1 cellular context compared by ENCODE assay signal in genomic region chr7:35036361-35037171, GRCh38.
TF ChIP-seq lines count a peak whose summit lies in the region.

No MANE protein-coding gene starts in this region.

TF ChIP-seq in HepG2, 621 proteins besides CTCF, POLR2A, EP300 and RAD21 (continued from another document and continues in another):
- TF ChIP-seq ZSCAN29 (CRISPR knock-in tag; conservative IDR thresholded peaks at IDR 0.05) (no peak), ZBTB14 (CRISPR knock-in tag; IDR thresholded peaks at IDR 0.05) (no peak), SRSF1 (optimal IDR thresholded peaks at IDR 0.05; ENCODE audit: low read depth, low read length) (no peak), NCOA1 (CRISPR knock-in tag; IDR thresholded peaks at IDR 0.05) (no peak), ZSCAN31 (CRISPR knock-in tag; IDR thresholded peaks at IDR 0.05; ENCODE audit: low read depth) (no peak), ZMYM4 (CRISPR knock-in tag; IDR thresholded peaks at IDR 0.05) (no peak), ZNF367 (CRISPR knock-in tag; IDR thresholded peaks at IDR 0.05; ENCODE audit: borderline replicate concordance) (no peak), TRIM22 (IDR thresholded peaks at IDR 0.05) (no peak), MAFF (IDR thresholded peaks at IDR 0.05; ENCODE audit: low read depth, low read length) (no peak), STAT6 (CRISPR knock-in tag; IDR thresholded peaks at IDR 0.05; ENCODE audit: borderline replicate concordance) (no peak), ZNF766 (CRISPR knock-in tag; IDR thresholded peaks at IDR 0.05; ENCODE audit: borderline replicate concordance) (no peak), SMC3 (IDR thresholded peaks at IDR 0.05; ENCODE audit: low read length) (no peak), ZNF101 (CRISPR knock-in tag; IDR thresholded peaks at IDR 0.05; ENCODE audit: borderline replicate concordance, low read depth) (no peak), ZNF382 (CRISPR knock-in tag; IDR thresholded peaks at IDR 0.05; ENCODE audit: borderline replicate concordance) (no peak), GABPA (IDR thresholded peaks at IDR 0.05; ENCODE audit: low read depth, low read length) (peak; percentile 7; the same call in 1 of the 2 replicates), GABPA (CRISPR knock-in tag; IDR thresholded peaks at IDR 0.05; ENCODE audit: low read depth) (peak; percentile 34; the same call in 1 of the 2 replicates), SMARCE1 (IDR thresholded peaks at IDR 0.05; ENCODE audit: borderline replicate concordance) (no peak), U2AF2 (IDR thresholded peaks at IDR 0.05; ENCODE audit: low read depth, low read length) (no peak), EHMT2 (IDR thresholded peaks at IDR 0.05; ENCODE audit: borderline replicate concordance, low read depth, low read length) (no peak), AGO1 (IDR thresholded peaks at IDR 0.05; ENCODE audit: low read depth, low read length, poor library complexity, severe bottlenecking) (no peak), PAX8 (CRISPR knock-in tag; IDR thresholded peaks at IDR 0.05; ENCODE audit: borderline replicate concordance) (no peak), ZMAT5 (CRISPR knock-in tag; IDR thresholded peaks at IDR 0.05; ENCODE audit: borderline replicate concordance, low read depth) (no peak), GABPB1 (CRISPR knock-in tag; IDR thresholded peaks at IDR 0.05) (peak; percentile 62), TOPORS (CRISPR knock-in tag; IDR thresholded peaks at IDR 0.05) (no peak), HDAC1 (CRISPR knock-in tag; IDR thresholded peaks at IDR 0.05) (peak; percentile 32; the same call in 1 of the 2 replicates), POGK (CRISPR knock-in tag; conservative IDR thresholded peaks at IDR 0.05) (no peak), KDM1A (CRISPR knock-in tag; IDR thresholded peaks at IDR 0.05) (no peak), ZNF841 (CRISPR knock-in tag; IDR thresholded peaks at IDR 0.05; ENCODE audit: borderline replicate concordance) (no peak), JDP2 (CRISPR knock-in tag; IDR thresholded peaks at IDR 0.05; ENCODE audit: borderline replicate concordance) (no peak), ADNP (CRISPR knock-in tag; IDR thresholded peaks at IDR 0.05) (no peak), SALL1 (CRISPR knock-in tag; IDR thresholded peaks at IDR 0.05) (peak; percentile 19; the same call in 1 of the 2 replicates), NAIF1 (CRISPR knock-in tag; IDR thresholded peaks at IDR 0.05; ENCODE audit: borderline replicate concordance) (no peak), SCMH1 (CRISPR knock-in tag; IDR thresholded peaks at IDR 0.05; ENCODE audit: borderline replicate concordance) (no peak), TBX3 (IDR thresholded peaks at IDR 0.05; ENCODE audit: borderline replicate concordance) (no peak), MEIS2 (CRISPR knock-in tag; IDR thresholded peaks at IDR 0.05) (0 out of 2 replicates have a peak, but pooled peaks have one; percentile 13), KMT2B (CRISPR knock-in tag; IDR thresholded peaks at IDR 0.05) (0 out of 2 replicates have a peak, but pooled peaks have one; percentile 23), BCL3 (CRISPR knock-in tag; IDR thresholded peaks at IDR 0.05) (no peak), ZSCAN30 (CRISPR knock-in tag; IDR thresholded peaks at IDR 0.05) (no peak), GATAD1 (CRISPR knock-in tag; IDR thresholded peaks at IDR 0.05) (no peak), ZNF362 (CRISPR knock-in tag; IDR thresholded peaks at IDR 0.05; ENCODE audit: borderline replicate concordance) (no peak), ZKSCAN1 (IDR thresholded peaks at IDR 0.05; ENCODE audit: low read length) (no peak), CHCHD3 (CRISPR knock-in tag; IDR thresholded peaks at IDR 0.05) (no peak), ZNF468 (CRISPR knock-in tag; IDR thresholded peaks at IDR 0.05) (no peak), ZBTB21 (CRISPR knock-in tag; IDR thresholded peaks at IDR 0.05) (no peak), KDM5A (IDR thresholded peaks at IDR 0.05; ENCODE audit: borderline replicate concordance, low read length) (peak; percentile 20; the same call in 1 of the 2 replicates), RBFOX2 (IDR thresholded peaks at IDR 0.05; ENCODE audit: low read depth, low read length) (no peak), ZNF777 (CRISPR knock-in tag; IDR thresholded peaks at IDR 0.05) (no peak), SNRNP70 (IDR thresholded peaks at IDR 0.05; ENCODE audit: low read depth, low read length) (no peak), ZBTB34 (CRISPR knock-in tag; IDR thresholded peaks at IDR 0.05) (no peak), PATZ1 (CRISPR knock-in tag; IDR thresholded peaks at IDR 0.05) (0 out of 2 replicates have a peak, but pooled peaks have one; percentile 2), ZBTB26 (CRISPR knock-in tag; IDR thresholded peaks at IDR 0.05; ENCODE audit: borderline replicate concordance) (no peak), NFE2 (CRISPR knock-in tag; IDR thresholded peaks at IDR 0.05) (no peak), ATF1 (CRISPR knock-in tag; IDR thresholded peaks at IDR 0.05) (no peak), RFX3 (CRISPR knock-in tag; IDR thresholded peaks at IDR 0.05) (no peak), ZNF597 (CRISPR knock-in tag; IDR thresholded peaks at IDR 0.05) (no peak), HMG20B (CRISPR knock-in tag; conservative IDR thresholded peaks at IDR 0.05) (no peak), TBP (CRISPR knock-in tag; IDR thresholded peaks at IDR 0.05) (no peak), KLF9 (CRISPR knock-in tag; IDR thresholded peaks at IDR 0.05; ENCODE audit: low read depth) (no peak)
